ENCODE assay signal across 10 cellular contexts in the genomic region with DNA sequence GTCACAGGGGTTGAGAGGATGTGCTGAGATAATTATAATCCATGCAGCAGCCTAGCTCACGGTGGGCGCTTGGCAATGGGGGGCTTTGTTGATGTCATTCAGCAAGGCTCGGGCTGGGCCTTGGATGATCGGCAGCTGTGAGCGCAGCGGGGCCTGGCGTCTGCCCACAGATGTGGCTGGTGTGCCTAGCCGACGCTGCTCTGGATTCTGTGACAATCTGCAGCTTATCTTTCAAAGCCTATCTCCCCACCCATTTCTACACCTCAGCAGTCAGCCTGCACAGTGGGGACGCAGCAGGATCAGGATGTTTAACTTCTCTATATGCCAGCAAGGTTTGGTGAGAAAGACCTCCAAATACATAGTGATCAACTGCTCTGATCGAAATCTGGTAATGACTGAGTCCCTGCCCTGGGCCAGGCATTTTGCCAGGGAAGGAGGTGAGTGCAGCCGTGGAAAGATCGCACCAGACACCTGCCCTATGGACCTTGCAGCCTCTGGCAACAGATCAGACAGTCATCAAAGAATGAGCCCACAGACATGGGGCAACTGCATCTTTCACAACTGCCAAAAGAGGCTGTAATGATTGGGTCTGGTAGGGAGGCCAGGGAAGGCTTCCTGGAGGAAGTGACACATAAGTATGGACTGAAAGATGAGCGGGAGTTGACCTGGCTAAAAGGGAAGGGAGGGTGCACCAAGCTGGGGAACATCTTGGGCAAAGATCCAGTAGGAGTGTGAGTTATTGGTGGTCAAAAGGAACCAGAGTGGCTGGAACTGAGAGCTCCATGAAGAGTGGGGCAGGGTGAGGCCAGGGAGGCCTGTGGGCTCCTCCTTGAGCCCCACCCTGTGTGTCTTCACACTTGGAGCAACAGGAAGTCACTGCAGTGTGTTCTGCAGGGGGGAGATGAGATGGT. TPM values are rescaled to one million over a fixed set of nuclear protein-coding genes. Genes with fewer than 3 reads are reported as not detected.
DNase-seq lines count a peak whose midpoint lies in the region; ATAC-seq and TF ChIP-seq lines count a peak whose summit lies in the region.
"Had no signal": no experiment of that assay in that cellular context is flagged by ENCODE, and none has a peak within 500 bp of the region (broad histone marks: within the 10 kb centered on the region; RNA-seq: fewer than 3 reads in every experiment).

No MANE protein-coding gene starts in this region.

- H3K9me3 Mint-ChIP-seq in glutamatergic neuron (ENCODE audit: unreplicated experiment), result no peaks in the 10 kb centered on the region

- peaks cover 22 to 52% (median 31%) of the 10 kb centered on the region in 10 experiments for H3K4me1 ChIP-seq in BLaER1 treated with 17β-estradiol and CSF1 and Interleukin-3, amounts not matched to agents 10 nM and 100 nM
- peaks cover 4 to 15% (median 8%) of the 10 kb centered on the region in 4 donors for H3K4me1 ChIP-seq in liver (ENCODE audit: control insufficient read depth in 4 of 4, insufficient read depth in 4 of 4, low read length in 3 of 4)
- no peaks in the 10 kb centered on the region for H3K4me1 ChIP-seq in psoas muscle

- intact Hi-C loops in psoas muscle (cut with DNase I), result no loop called here

- 36% methylated on average over 14 of the region's 14 CpGs for WGBS in liver
- WGBS in psoas muscle, 3 donors, result 62 to 69% (median 64%) methylated on average over 14 of the region's 14 CpGs

- H3K36me3 Mint-ChIP-seq in glutamatergic neuron (ENCODE audit: unreplicated experiment), result no peaks in the 10 kb centered on the region

- H3K9me3 ChIP-seq in BLaER1 treated with 17β-estradiol and CSF1 and Interleukin-3, amounts not matched to agents 10 nM and 100 nM (replicated peaks in 1 of 11), result no peaks in the 10 kb centered on the region
- H3K9me3 ChIP-seq in liver (ENCODE audit: control insufficient read depth in 4 of 4, low read length in 3 of 4), result no peaks in the 10 kb centered on the region
- H3K9me3 ChIP-seq in psoas muscle, result no peaks in the 10 kb centered on the region
- H3K9me3 ChIP-seq: spleen had no signal

- no peak overlapping the region for H3K27ac Mint-ChIP-seq in glutamatergic neuron (ENCODE audit: unreplicated experiment)

- no peak for ATAC-seq in psoas muscle
- ATAC-seq in HG02763 (IDR thresholded peaks at IDR 0.05; ENCODE audit: unreplicated experiment), result no peak

- no peak overlapping the region for H3K4me3 ChIP-seq in BLaER1 treated with 17β-estradiol and CSF1 and Interleukin-3, amounts not matched to agents 10 nM and 100 nM
- H3K4me3 ChIP-seq in liver (ENCODE audit: low read depth in 1 of 3, low read length in 3 of 3) (no peak overlapping the region), psoas muscle (no peak overlapping the region)
- H3K4me3 ChIP-seq: spleen had no signal

- peak overlapping the region in 3 of 11 experiments; percentile 33 to 50 (median 40); a peak in 5 of 22 replicates for H3K27ac ChIP-seq in BLaER1 treated with 17β-estradiol and CSF1 and Interleukin-3, amounts not matched to agents 10 nM and 100 nM
- H3K27ac ChIP-seq in liver (ENCODE audit: low read depth in 1 of 2, low read length in 2 of 2) (no peak overlapping the region), psoas muscle (no peak overlapping the region)
- H3K27ac ChIP-seq: spleen had no signal

- 0 out of 22 replicates have a peak, but pooled peaks cover 0 to 8% (median 0%) of the 10 kb centered on the region in 11 experiments for H4K20me1 ChIP-seq in BLaER1 treated with 17β-estradiol and CSF1 and Interleukin-3, amounts not matched to agents 10 nM and 100 nM

- peaks cover 7% of the 10 kb centered on the region for H3K4me1 Mint-ChIP-seq in glutamatergic neuron (ENCODE audit: low read depth, unreplicated experiment)

- peak; percentile 64 for DNase-seq in LHCN-M2 (ENCODE audit: low read depth)
- DNase-seq in amniotic epithelial cell (ENCODE audit: low read depth), result peak; percentile 97
- no peak for DNase-seq in iPS-NIHi7 (ENCODE audit: extremely low spot score)
- no peak for DNase-seq in glutamatergic neuron
- no peak for DNase-seq in psoas muscle
- DNase-seq: activated CD4-positive, alpha-beta T cell treated with anti-CD3 and anti-CD28 coated beads, Interleukin-2, amount 50 U/mL, for 4 hours; spleen had no signal

- H3K27me3 Mint-ChIP-seq in glutamatergic neuron (ENCODE audit: unreplicated experiment), result no peaks in the 10 kb centered on the region

- peak; percentile 44 to 57 for TF ChIP-seq RAD21 in liver (IDR thresholded peaks at IDR 0.05)

- peak overlapping the region in 6 of 11 experiments; percentile 9 to 76 (median 61); a peak in 11 of 22 replicates for H3K4me2 ChIP-seq in BLaER1 treated with 17β-estradiol and CSF1 and Interleukin-3, amounts not matched to agents 10 nM and 100 nM

- no peaks in the 10 kb centered on the region for H3K27me3 ChIP-seq in BLaER1 treated with 17β-estradiol and CSF1 and Interleukin-3, amounts not matched to agents 10 nM and 100 nM
- H3K27me3 ChIP-seq in liver (ENCODE audit: control insufficient read depth in 4 of 4, insufficient read depth in 4 of 4, low read length in 3 of 4) (no peaks in the 10 kb centered on the region), psoas muscle (ENCODE audit: insufficient read depth in 3 of 3, low read length in 2 of 3) (peaks cover 0 to 4% (median 0%) of the 10 kb centered on the region in 3 donors)

- H3K9ac ChIP-seq in BLaER1 treated with 17β-estradiol and CSF1 and Interleukin-3, amounts not matched to agents 10 nM and 100 nM, result peak overlapping the region in 1 of 11 experiments; percentile 18; a peak in 1 of 22 replicates
- no peak overlapping the region for H3K9ac ChIP-seq in liver (ENCODE audit: low read depth in 1 of 2, low read length in 2 of 2)

- no peaks in the 10 kb centered on the region for H3K36me3 ChIP-seq in BLaER1 treated with 17β-estradiol and CSF1 and Interleukin-3, amounts not matched to agents 10 nM and 100 nM
- H3K36me3 ChIP-seq in liver (ENCODE audit: control insufficient read depth in 4 of 4, insufficient read depth in 3 of 4, low read depth in 1 of 4, low read length in 3 of 4), result no peaks in the 10 kb centered on the region
- no peaks in the 10 kb centered on the region for H3K36me3 ChIP-seq in psoas muscle (ENCODE audit: insufficient read depth in 1 of 2, low read depth in 1 of 2)
- H3K36me3 ChIP-seq: spleen had no signal

- no peak overlapping the region for H3K4me3 Mint-ChIP-seq in glutamatergic neuron (ENCODE audit: unreplicated experiment)

- TF ChIP-seq CTCF in liver (IDR thresholded peaks at IDR 0.05; ENCODE audit: low read depth, low read length, missing input control) (no peak), glutamatergic neuron (IDR thresholded peaks at IDR 0.05; ENCODE audit: partially characterized antibody, unreplicated experiment) (no peak), psoas muscle (IDR thresholded peaks at IDR 0.05) (no peak)

TF ChIP-seq in liver, 16 proteins besides CTCF, POLR2A, EP300 and RAD21 (continues in another document):
- TF ChIP-seq GABPA (IDR thresholded peaks at IDR 0.05 in 1 of 2, conservative IDR thresholded peaks at IDR 0.05 in 1 of 2), result no peak
- TF ChIP-seq, protein P1, sequence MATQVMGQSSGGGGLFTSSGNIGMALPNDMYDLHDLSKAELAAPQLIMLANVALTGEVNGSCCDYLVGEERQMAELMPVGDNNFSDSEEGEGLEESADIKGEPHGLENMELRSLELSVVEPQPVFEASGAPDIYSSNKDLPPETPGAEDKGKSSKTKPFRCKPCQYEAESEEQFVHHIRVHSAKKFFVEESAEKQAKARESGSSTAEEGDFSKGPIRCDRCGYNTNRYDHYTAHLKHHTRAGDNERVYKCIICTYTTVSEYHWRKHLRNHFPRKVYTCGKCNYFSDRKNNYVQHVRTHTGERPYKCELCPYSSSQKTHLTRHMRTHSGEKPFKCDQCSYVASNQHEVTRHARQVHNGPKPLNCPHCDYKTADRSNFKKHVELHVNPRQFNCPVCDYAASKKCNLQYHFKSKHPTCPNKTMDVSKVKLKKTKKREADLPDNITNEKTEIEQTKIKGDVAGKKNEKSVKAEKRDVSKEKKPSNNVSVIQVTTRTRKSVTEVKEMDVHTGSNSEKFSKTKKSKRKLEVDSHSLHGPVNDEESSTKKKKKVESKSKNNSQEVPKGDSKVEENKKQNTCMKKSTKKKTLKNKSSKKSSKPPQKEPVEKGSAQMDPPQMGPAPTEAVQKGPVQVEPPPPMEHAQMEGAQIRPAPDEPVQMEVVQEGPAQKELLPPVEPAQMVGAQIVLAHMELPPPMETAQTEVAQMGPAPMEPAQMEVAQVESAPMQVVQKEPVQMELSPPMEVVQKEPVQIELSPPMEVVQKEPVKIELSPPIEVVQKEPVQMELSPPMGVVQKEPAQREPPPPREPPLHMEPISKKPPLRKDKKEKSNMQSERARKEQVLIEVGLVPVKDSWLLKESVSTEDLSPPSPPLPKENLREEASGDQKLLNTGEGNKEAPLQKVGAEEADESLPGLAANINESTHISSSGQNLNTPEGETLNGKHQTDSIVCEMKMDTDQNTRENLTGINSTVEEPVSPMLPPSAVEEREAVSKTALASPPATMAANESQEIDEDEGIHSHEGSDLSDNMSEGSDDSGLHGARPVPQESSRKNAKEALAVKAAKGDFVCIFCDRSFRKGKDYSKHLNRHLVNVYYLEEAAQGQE (IDR thresholded peaks at IDR 0.05), result peak; percentile 74
- TF ChIP-seq HNF4A (conservative IDR thresholded peaks at IDR 0.05), result peak; percentile 98
- TF ChIP-seq JUND (IDR thresholded peaks at IDR 0.05), result peak; percentile 56 to 92
- TF ChIP-seq YY1 (IDR thresholded peaks at IDR 0.05), result no peak
- TF ChIP-seq, protein P2, sequence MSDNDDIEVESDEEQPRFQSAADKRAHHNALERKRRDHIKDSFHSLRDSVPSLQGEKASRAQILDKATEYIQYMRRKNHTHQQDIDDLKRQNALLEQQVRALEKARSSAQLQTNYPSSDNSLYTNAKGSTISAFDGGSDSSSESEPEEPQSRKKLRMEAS (IDR thresholded peaks at IDR 0.05), result peak; percentile 82
- peak; percentile 82 to 93 for TF ChIP-seq RXRA (IDR thresholded peaks at IDR 0.05)
- TF ChIP-seq FOXA2 (IDR thresholded peaks at IDR 0.05), result peak; percentile 65

RNA-seq across cellular contexts. Expression of a gene that starts 35.3 kb away (rescaled TPM):
- total RNA-seq in LHCN-M2 (2014; rRNA removed) (2.6 and 3.5 TPM in 2 replicates), liver (1 to 10 TPM in 1 of 2 donors, under 1 TPM in 1; 0.47 to 1.0 TPM), glutamatergic neuron (ENCODE audit: unreplicated experiment) (93.0 TPM), psoas muscle (1 to 10 TPM in 1 of 4 donors, under 1 TPM in 3; 0.17 to 2.1 (median 0.63) TPM)
- 7.1 TPM for polyA plus RNA-seq in LHCN-M2 (2012)
- polyA plus RNA-seq in liver (under 1 TPM; 0.07 to 0.29 TPM), psoas muscle (under 1 TPM in 2 of 3 donors, not detected in 1; 0.06 to 0.64 TPM)

Comparison
In these comparisons a context has a peak if more than half of its experiments do, and no peak if none do; other contexts are left out.
1. DNase-seq: peak in LHCN-M2 (single experiment) and amniotic epithelial cell (single experiment); none in iPS-NIHi7 (single experiment), glutamatergic neuron (single experiment) and psoas muscle (0 of 2).
2. RNA of a gene that starts 35.3 kb away (total RNA-seq): 93.0 TPM in glutamatergic neuron (single experiment); 2.6 to 3.5 TPM in LHCN-M2, 0.47 to 1.0 TPM in liver and 0.17 to 2.1 TPM in psoas muscle; every median in the first group is over 10 times any median in the second.